ENCODE assay signal across 8 cellular contexts in genomic region chr14:106537597-106537996, GRCh38.
A peak's percentile ranks its signal among the peaks of the same experiment; 100 is the strongest.
DNase-seq lines count a peak whose midpoint lies in the region; TF ChIP-seq lines count a peak whose summit lies in the region.
"Not testable (repeated sequence)": the region's sequence is repeated elsewhere in the genome, so short reads cannot be mapped to it uniquely, and the experiment has no call there.

No MANE protein-coding gene starts in this region.

- WGBS in liver: 38% methylated on average over 11 of the region's 11 CpGs

- H3K27ac ChIP-seq in A673 (ENCODE audit: low read depth, low read length, poor library complexity, severe bottlenecking); RWPE1; liver (ENCODE audit: low read depth in 1 of 2, low read length in 2 of 2): not testable (repeated sequence)

- not testable (repeated sequence) for DNase-seq in A673 (ENCODE audit: low spot score); RWPE1 (ENCODE audit: low spot score)
- DNase-seq in DMS153 (lab: John Stamatoyannopoulos, UW) (peak; percentile 2), GM20000 (ENCODE audit: low spot score) (peak; percentile 7), NCI-H1417 (lab: John Stamatoyannopoulos, UW) (peak in 2 of 3 experiments; percentile 16 to 50), MCF 10A (ENCODE audit: unreplicated experiment) (peak; percentile 30)
- peak; percentile 51 for DNase-seq in activated CD4-positive, alpha-beta T cell treated with anti-CD3 and anti-CD28 coated beads, Interleukin-2, amount 10 ng/mL, durations not matched to agents 24 days and 14 days

- H3K27ac Mint-ChIP-seq in activated CD4-positive, alpha-beta T cell treated with anti-CD3 and anti-CD28 coated beads, Interleukin-2, amount 10 ng/mL, durations not matched to agents 24 days and 14 days; MCF 10A (ENCODE audit: low read depth, unreplicated experiment): not testable (repeated sequence)

- not testable (repeated sequence) for TF ChIP-seq RAD21 in liver (IDR thresholded peaks at IDR 0.05)

- H3K4me1 ChIP-seq in A673 (ENCODE audit: insufficient read depth, low read length, poor library complexity, severe bottlenecking); liver (ENCODE audit: control insufficient read depth in 4 of 4, insufficient read depth in 4 of 4, low read length in 3 of 4): not testable (repeated sequence)

- not testable (repeated sequence) for H3K9me3 ChIP-seq in A673 (ENCODE audit: low read depth, low read length, poor library complexity, severe bottlenecking); liver (ENCODE audit: control insufficient read depth in 4 of 4, low read length in 3 of 4)

- H3K4me3 ChIP-seq in A673 (ENCODE audit: low read depth, low read length, poor library complexity, severe bottlenecking); liver (ENCODE audit: low read depth in 1 of 3, low read length in 3 of 3): not testable (repeated sequence)

- TF ChIP-seq CTCF in A673 (conservative IDR thresholded peaks at IDR 0.05; ENCODE audit: low read depth, low read length): peak; percentile 37; the same call in 1 of the 2 replicates
- not testable (repeated sequence) for TF ChIP-seq CTCF in GM20000 (IDR thresholded peaks at IDR 0.05; ENCODE audit: extremely low read depth, missing control alignments)
- TF ChIP-seq CTCF in RWPE1 (conservative IDR thresholded peaks at IDR 0.05; ENCODE audit: low read depth): peak; percentile 37
- TF ChIP-seq CTCF in MCF 10A (IDR thresholded peaks at IDR 0.05; ENCODE audit: unreplicated experiment): peak; percentile 60
- peak; percentile 12 for TF ChIP-seq CTCF in liver (IDR thresholded peaks at IDR 0.05; ENCODE audit: low read depth, low read length, missing input control)

- BruUV-seq in A673 (replicated peaks; lab: Mats Ljungman, UMichigan); MCF 10A (replicated peaks; lab: Mats Ljungman, UMichigan): not testable (repeated sequence)

- H3K4me3 Mint-ChIP-seq in activated CD4-positive, alpha-beta T cell treated with anti-CD3 and anti-CD28 coated beads, Interleukin-2, amount 10 ng/mL, durations not matched to agents 24 days and 14 days; MCF 10A (ENCODE audit: unreplicated experiment): not testable (repeated sequence)

- H3K27me3 Mint-ChIP-seq in activated CD4-positive, alpha-beta T cell treated with anti-CD3 and anti-CD28 coated beads, Interleukin-2, amount 10 ng/mL, durations not matched to agents 24 days and 14 days: peaks cover 52% of the 10 kb centered on the region
- peaks cover 50% of the 10 kb centered on the region for H3K27me3 Mint-ChIP-seq in MCF 10A (ENCODE audit: insufficient read depth, unreplicated experiment)

- H3K9me3 Mint-ChIP-seq in activated CD4-positive, alpha-beta T cell treated with anti-CD3 and anti-CD28 coated beads, Interleukin-2, amount 10 ng/mL, durations not matched to agents 24 days and 14 days; MCF 10A (ENCODE audit: unreplicated experiment): not testable (repeated sequence)

- not testable (repeated sequence) for H3K27me3 ChIP-seq in A673 (replicated peaks; ENCODE audit: insufficient read depth, low read depth, low read length, poor library complexity); liver (ENCODE audit: control insufficient read depth in 4 of 4, insufficient read depth in 4 of 4, low read length in 3 of 4)

- H3K36me3 ChIP-seq in A673 (ENCODE audit: insufficient read depth, low read length, poor library complexity, severe bottlenecking); liver (ENCODE audit: control insufficient read depth in 4 of 4, insufficient read depth in 3 of 4, low read depth in 1 of 4, low read length in 3 of 4): not testable (repeated sequence)

- POLR2A ChIA-PET in A673 (lab: Charles Lee; ENCODE audit: low non-redundant PET); RWPE1 (lab: Yijun Ruan, JAX; ENCODE audit: low non-redundant PET); MCF 10A (lab: Yijun Ruan, JAX): not testable (repeated sequence)

- CTCF ChIA-PET in A673 (lab: Charles Lee) (interaction anchor here (0.6 kb wide), 1 partner anchor 421 kb away, joined by 3 read pairs; no protein-coding TSS in a partner anchor), RWPE1 (lab: Yijun Ruan, JAX) (interaction anchor here (0.6 kb wide), 1 partner anchor 357 kb away, joined by 3 read pairs; no protein-coding TSS in a partner anchor), MCF 10A (lab: Yijun Ruan, JAX) (interaction anchor here (1.3 kb wide), 1 partner anchor 34 kb away, joined by 3 read pairs; no protein-coding TSS in a partner anchor)

- peaks cover 11% of the 10 kb centered on the region for H3K4me1 Mint-ChIP-seq in activated CD4-positive, alpha-beta T cell treated with anti-CD3 and anti-CD28 coated beads, Interleukin-2, amount 10 ng/mL, durations not matched to agents 24 days and 14 days
- not testable (repeated sequence) for H3K4me1 Mint-ChIP-seq in MCF 10A (ENCODE audit: insufficient read depth, unreplicated experiment)

- not testable (repeated sequence) for H3K9ac ChIP-seq in liver (ENCODE audit: low read depth in 1 of 2, low read length in 2 of 2)

- not testable (repeated sequence) for H3K36me3 Mint-ChIP-seq in activated CD4-positive, alpha-beta T cell treated with anti-CD3 and anti-CD28 coated beads, Interleukin-2, amount 10 ng/mL, durations not matched to agents 24 days and 14 days (ENCODE audit: low read depth); MCF 10A (ENCODE audit: insufficient read depth, unreplicated experiment)

- intact Hi-C loops in A673 (cut with micrococcal nuclease; ENCODE audit: unreplicated experiment); activated CD4-positive, alpha-beta T cell treated with anti-CD3 and anti-CD28 coated beads, Interleukin-2, amount 10 ng/mL, durations not matched to agents 24 days and 14 days (cut with micrococcal nuclease): not testable (repeated sequence)
- intact Hi-C loops in MCF 10A (cut with micrococcal nuclease): loop anchor here (10.0 kb wide), 1 partner anchor 103 kb away; no protein-coding TSS in a partner anchor
